ENCODE assay signal across 1 cellular context in the genomic region with DNA sequence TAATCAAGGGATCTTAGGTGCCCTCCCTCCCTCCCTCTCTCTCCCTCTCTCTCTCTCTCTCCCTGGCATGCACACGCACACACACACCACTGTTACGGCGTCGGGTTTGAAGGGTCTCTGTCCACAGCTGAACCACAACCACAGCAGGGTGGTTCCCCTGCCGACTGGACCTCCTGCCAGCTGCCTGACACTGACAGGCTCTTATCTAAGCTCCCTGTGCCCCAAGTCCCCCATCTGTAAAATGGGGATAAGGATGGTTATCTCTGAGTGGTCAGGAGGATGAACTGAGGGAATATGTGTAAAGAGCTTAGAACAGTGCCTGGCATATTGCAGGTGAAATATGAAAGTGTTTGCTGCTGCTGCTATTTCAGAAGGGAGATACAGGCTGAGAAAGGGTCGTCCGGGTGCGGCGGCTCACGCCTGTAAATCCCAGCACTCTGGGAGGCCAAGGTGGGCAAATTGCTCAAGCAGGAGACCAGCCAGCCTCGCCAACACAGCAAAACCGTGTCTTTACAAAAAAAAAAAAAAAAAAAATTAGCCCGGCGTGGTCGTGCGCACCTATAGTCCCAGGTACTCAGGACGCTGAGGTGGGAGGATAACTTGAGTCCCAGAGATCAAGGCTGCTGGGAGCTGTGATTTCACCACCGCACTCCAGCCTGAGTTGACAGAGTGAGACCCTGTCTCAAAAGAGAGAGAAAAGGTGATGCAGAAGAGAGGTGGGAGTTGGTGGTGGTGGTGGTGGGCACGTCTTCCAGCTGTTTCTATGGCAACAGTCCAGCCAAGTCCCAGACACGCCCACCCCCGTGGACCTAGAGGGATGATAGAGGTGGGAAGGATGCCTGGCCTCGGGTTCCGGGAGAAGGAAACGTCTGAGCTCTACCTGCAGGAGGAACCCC.
TF ChIP-seq lines count a peak whose summit lies in the region.

No MANE protein-coding gene starts in this region.

TF ChIP-seq in WTC11, 78 proteins besides CTCF, POLR2A, EP300 and RAD21 (continued from another document):
- TF ChIP-seq, protein P1, sequence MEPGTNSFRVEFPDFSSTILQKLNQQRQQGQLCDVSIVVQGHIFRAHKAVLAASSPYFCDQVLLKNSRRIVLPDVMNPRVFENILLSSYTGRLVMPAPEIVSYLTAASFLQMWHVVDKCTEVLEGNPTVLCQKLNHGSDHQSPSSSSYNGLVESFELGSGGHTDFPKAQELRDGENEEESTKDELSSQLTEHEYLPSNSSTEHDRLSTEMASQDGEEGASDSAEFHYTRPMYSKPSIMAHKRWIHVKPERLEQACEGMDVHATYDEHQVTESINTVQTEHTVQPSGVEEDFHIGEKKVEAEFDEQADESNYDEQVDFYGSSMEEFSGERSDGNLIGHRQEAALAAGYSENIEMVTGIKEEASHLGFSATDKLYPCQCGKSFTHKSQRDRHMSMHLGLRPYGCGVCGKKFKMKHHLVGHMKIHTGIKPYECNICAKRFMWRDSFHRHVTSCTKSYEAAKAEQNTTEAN (CRISPR knock-in tag; IDR thresholded peaks at IDR 0.05), result no peak
